ENCODE assay signal across 21 cellular contexts in genomic region chr4:17310269-17310652, GRCh38.
DNase-seq lines count a peak whose midpoint lies in the region; ATAC-seq and TF ChIP-seq lines count a peak whose summit lies in the region.
"Had no signal": no experiment of that assay in that cellular context is flagged by ENCODE, and none has a peak within 500 bp of the region (broad histone marks: within the 10 kb centered on the region; RNA-seq: fewer than 3 reads in every experiment).

No MANE protein-coding gene starts in this region.

- peaks cover 14% of the 10 kb centered on the region for H3K4me1 ChIP-seq in GM23248 (ENCODE audit: insufficient read depth)
- H3K4me1 ChIP-seq: body of pancreas, heart left ventricle, right atrium auricular region, uterus had no signal

- no peaks in the 10 kb centered on the region for H3K9me3 ChIP-seq in GM23248 (ENCODE audit: low read depth)
- H3K9me3 ChIP-seq: body of pancreas, uterus had no signal

- H3K9me3 Mint-ChIP-seq in effector memory CD8-positive, alpha-beta T cell: peaks cover 0 to 1% of the 10 kb centered on the region in 2 donors

- H3K27me3 Mint-ChIP-seq in effector memory CD8-positive, alpha-beta T cell: peaks cover 2 to 4% of the 10 kb centered on the region in 2 donors

- peak overlapping the region; percentile 15; the same call in 1 of the 2 replicates for H3K4me3 ChIP-seq in GM23248
- H3K4me3 ChIP-seq in fibroblast of pulmonary artery (replicated peaks; ENCODE audit: low read depth, low read length): no peak overlapping the region
- H3K4me3 ChIP-seq: body of pancreas, heart left ventricle, right atrium auricular region, uterus had no signal

- no peaks in the 10 kb centered on the region for H3K27me3 ChIP-seq in GM23248 (replicated peaks; ENCODE audit: insufficient read depth)
- H3K27me3 ChIP-seq: body of pancreas, heart left ventricle, right atrium auricular region, uterus had no signal

- H3K27ac ChIP-seq in GM23248: peak overlapping the region; percentile 45
- H3K27ac ChIP-seq: body of pancreas, heart left ventricle, right atrium auricular region, uterus had no signal

- H3K79me2 ChIP-seq in GM23248 (ENCODE audit: insufficient read depth): no peaks in the 10 kb centered on the region

- peaks cover 14% of the 10 kb centered on the region for H3F3A ChIP-seq in GM23248 (ENCODE audit: insufficient read depth)

- WGBS in GM23248 (ENCODE audit: low coverage in 1 of 2, low lambda C conversion rate in 2 of 2, missing lambda C conversion rate in 2 of 2), 2 experiments: 0% methylated on average over 1 of the region's 1 CpG

- peak; percentile 86 for ATAC-seq in GM18498 (IDR thresholded peaks at IDR 0.05; ENCODE audit: unreplicated experiment)
- ATAC-seq in HG03565 (IDR thresholded peaks at IDR 0.05; ENCODE audit: unreplicated experiment): peak; percentile 61
- ATAC-seq in GM21619 (IDR thresholded peaks at IDR 0.05; ENCODE audit: unreplicated experiment): no peak
- ATAC-seq in effector memory CD8-positive, alpha-beta T cell (replicated peaks): no peak
- ATAC-seq: body of pancreas; heart left ventricle; left cardiac atrium; stimulated activated naive B cell treated with anti-CD40 and anti-IgM and Interleukin-4, amounts not matched to agents 10 μg/mL and 1 μg/mL and 100 μg/mL, for 72 hours had no signal

- no peaks in the 10 kb centered on the region for H3K36me3 ChIP-seq in GM23248 (ENCODE audit: low read depth)
- H3K36me3 ChIP-seq: heart left ventricle, right atrium auricular region, uterus had no signal

- no peaks in the 10 kb centered on the region for H3K36me3 Mint-ChIP-seq in effector memory CD8-positive, alpha-beta T cell (ENCODE audit: insufficient read depth)
- H3K36me3 Mint-ChIP-seq: stimulated activated naive B cell treated with anti-CD40 and anti-IgM and Interleukin-4, amounts not matched to agents 10 μg/mL and 1 μg/mL and 100 μg/mL, for 72 hours had no signal

- H3K27ac Mint-ChIP-seq in effector memory CD8-positive, alpha-beta T cell: no peak overlapping the region
- H3K27ac Mint-ChIP-seq: stimulated activated naive B cell treated with anti-CD40 and anti-IgM and Interleukin-4, amounts not matched to agents 10 μg/mL and 1 μg/mL and 100 μg/mL, for 72 hours had no signal

- H3K4me3 Mint-ChIP-seq in effector memory CD8-positive, alpha-beta T cell: no peak overlapping the region
- H3K4me3 Mint-ChIP-seq: stimulated activated naive B cell treated with anti-CD40 and anti-IgM and Interleukin-4, amounts not matched to agents 10 μg/mL and 1 μg/mL and 100 μg/mL, for 72 hours had no signal

- DNase-seq in GM23248: peak; percentile 57
- peak; percentile 31 for DNase-seq in fibroblast of pulmonary artery (ENCODE audit: low read depth)
- DNase-seq in activated CD4-positive, alpha-beta T cell treated with anti-CD3 and anti-CD28 coated beads, Interleukin-2, amount 50 U/mL, for 1 hour: no peak
- no peak for DNase-seq in activated CD4-positive, alpha-beta T cell treated with anti-CD3 and anti-CD28 coated beads for 4 hours
- no peak for DNase-seq in effector memory CD8-positive, alpha-beta T cell
- DNase-seq: activated CD4-positive, alpha-beta T cell treated with anti-CD3 and anti-CD28 coated beads for 48 hours; AML-193; body of pancreas; DMS153; effector memory CD4-positive, alpha-beta T cell; heart left ventricle; left cardiac atrium; NCI-H1105 treated with DMSO at 0.1 percent for 48 hours; NCI-H510A treated with DMSO at 0.1 percent for 48 hours; stimulated activated CD4-positive, alpha-beta T cell treated with anti-CD3 and anti-CD28 coated beads, Interleukin-4, amount 100 ng/mL, for 24 hours; stimulated activated naive B cell treated with anti-CD40 and anti-IgM and Interleukin-4, amounts not matched to agents 10 μg/mL and 1 μg/mL and 100 μg/mL, for 72 hours; uterus had no signal

- no peaks in the 10 kb centered on the region for H4K20me1 ChIP-seq in GM23248 (ENCODE audit: insufficient read depth)

- in situ Hi-C loops in GM23248 (cut with MboI): no loop called here

- peak overlapping the region; percentile 72; the same call in 1 of the 2 replicates for H2AFZ ChIP-seq in GM23248

- H3K9ac ChIP-seq in GM23248: no peak overlapping the region

- H3K4me2 ChIP-seq in GM23248 (ENCODE audit: unreplicated experiment): peak overlapping the region; percentile 41

- H3K4me1 Mint-ChIP-seq in effector memory CD8-positive, alpha-beta T cell (ENCODE audit: low read depth in 2 of 2): peaks cover 0 to 4% of the 10 kb centered on the region in 2 donors
- H3K4me1 Mint-ChIP-seq: stimulated activated naive B cell treated with anti-CD40 and anti-IgM and Interleukin-4, amounts not matched to agents 10 μg/mL and 1 μg/mL and 100 μg/mL, for 72 hours had no signal

- no peaks in the 10 kb centered on the region; the same call in 1 of the 2 replicates for H3K9me2 ChIP-seq in GM23248 (ENCODE audit: insufficient read depth)

- no peak for TF ChIP-seq CTCF in fibroblast of pulmonary artery (IDR thresholded peaks at IDR 0.05; ENCODE audit: low read length, missing control alignments)

Comparison
In these comparisons a context has a peak if more than half of its experiments do, and no peak if none do; other contexts are left out.
1. ATAC-seq: peak in GM18498 (single experiment) and HG03565 (single experiment); none in GM21619 (single experiment) and effector memory CD8-positive, alpha-beta T cell (single experiment).
2. DNase-seq: peak in GM23248 (single experiment) and fibroblast of pulmonary artery (single experiment); none in activated CD4-positive, alpha-beta T cell treated with anti-CD3 and anti-CD28 coated beads, Interleukin-2, amount 50 U/mL, for 1 hour (single experiment), activated CD4-positive, alpha-beta T cell treated with anti-CD3 and anti-CD28 coated beads for 4 hours (0 of 2) and effector memory CD8-positive, alpha-beta T cell (0 of 3).